8 cellular contexts compared by ENCODE assay signal in genomic region chr18:7892556-7892955, GRCh38.
"Had no signal": no experiment of that assay in that cellular context is flagged by ENCODE, and none has a peak within 500 bp of the region (broad histone marks: within the 10 kb centered on the region; RNA-seq: fewer than 3 reads in every experiment).

No MANE protein-coding gene starts in this region.

- DNase-seq: GM23248, GOT3, H7, HCEC 1CT, IMR-90, KG1 had no signal

- ATAC-seq: K562 had no signal

- H2AFZ ChIP-seq: GM23248 had no signal

- H3K27ac ChIP-seq: GM23248 had no signal

- FAIRE-seq: HTR-8/SVneo, K562 had no signal

- H3K4me3 ChIP-seq: GM23248, K562 had no signal
